In the genomic region with DNA sequence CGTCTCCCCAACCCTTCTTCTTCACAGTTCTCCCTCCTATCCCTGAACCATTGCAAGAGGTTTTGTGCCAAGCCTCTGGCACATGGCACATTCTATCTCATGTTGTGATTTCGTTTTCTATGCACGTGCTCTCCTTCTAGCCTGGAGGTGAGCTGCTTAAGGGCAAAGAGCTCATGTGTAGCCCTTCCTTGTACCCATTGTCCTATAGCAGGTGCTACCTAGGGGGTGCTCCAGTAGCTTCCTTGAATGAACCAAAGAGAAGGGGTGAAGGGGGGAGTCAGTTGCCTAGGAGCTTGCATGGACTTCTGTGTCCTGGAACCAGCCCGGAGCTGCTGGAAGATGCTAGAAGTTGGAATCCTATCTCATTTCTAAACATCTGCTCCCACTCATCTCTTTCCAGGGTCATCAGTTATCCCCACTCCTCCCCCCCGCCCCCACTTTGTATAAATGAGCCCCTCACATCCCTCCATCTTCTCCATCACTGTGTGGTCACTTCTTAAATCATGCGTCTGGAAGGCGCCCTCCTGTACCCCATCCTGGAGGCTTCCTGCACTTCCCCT, we compare ENCODE assay signal across 8 cellular contexts. TPM values are rescaled to one million over a fixed set of nuclear protein-coding genes. Genes with fewer than 3 reads are reported as not detected.
DNase-seq lines count a peak whose midpoint lies in the region; ATAC-seq and TF ChIP-seq lines count a peak whose summit lies in the region.

No MANE protein-coding gene starts in this region.

- TF ChIP-seq CTCF in CD14-positive monocyte (IDR thresholded peaks at IDR 0.05) (no peak), LNCaP clone FGC (IDR thresholded peaks at IDR 0.05; ENCODE audit: control insufficient read depth, extremely low read depth, insufficient read depth) (no peak), chondrocyte (IDR thresholded peaks at IDR 0.05) (no peak), nephron (IDR thresholded peaks at IDR 0.05; ENCODE audit: unreplicated experiment in 3 of 3) (no peak)

- H3K4me1 Mint-ChIP-seq in CD14-positive monocyte (peaks cover 38% of the 10 kb centered on the region), chondrocyte (ENCODE audit: low read depth) (peaks cover 36% of the 10 kb centered on the region), nephron (peaks cover 18% of the 10 kb centered on the region)

- H3K4me3 ChIP-seq in LNCaP clone FGC (ENCODE audit: low read depth, low read length) = peak overlapping the region; percentile 48

- DNase-seq in CD14-positive monocyte (ENCODE audit: low spot score) (no peak), LNCaP clone FGC (ENCODE audit: low read depth) (no peak), chondrocyte (ENCODE audit: low spot score) (no peak), DMS153 treated with DMSO at 0.1 percent for 48 hours (lab: John Stamatoyannopoulos, UW; ENCODE audit: unreplicated experiment) (no peak), NCI-H1694 (lab: John Stamatoyannopoulos, UW) (no peak)

- intact Hi-C loops in CD14-positive monocyte (cut with micrococcal nuclease) = no loop called here

- H3K27me3 Mint-ChIP-seq in CD14-positive monocyte (ENCODE audit: low read depth in 3 of 3) (peaks cover 0 to 8% (median 0%) of the 10 kb centered on the region in 3 donors), chondrocyte (ENCODE audit: low read depth) (no peaks in the 10 kb centered on the region), nephron (ENCODE audit: low read depth) (peaks cover 26% of the 10 kb centered on the region)

- ATAC-seq in HG02938 (IDR thresholded peaks at IDR 0.05; ENCODE audit: unreplicated experiment) = no peak
- no peak for ATAC-seq in GM18519 (IDR thresholded peaks at IDR 0.05; ENCODE audit: low FRiP score, unreplicated experiment)

- peaks cover 9 to 14% of the 10 kb centered on the region in 2 donors for H3K36me3 Mint-ChIP-seq in CD14-positive monocyte
- H3K36me3 Mint-ChIP-seq in chondrocyte (ENCODE audit: low read depth) = no peaks in the 10 kb centered on the region
- no peaks in the 10 kb centered on the region for H3K36me3 Mint-ChIP-seq in nephron (ENCODE audit: low read depth)

- H3K9me3 Mint-ChIP-seq in CD14-positive monocyte (no peaks in the 10 kb centered on the region), chondrocyte (ENCODE audit: low read depth) (peaks cover 4% of the 10 kb centered on the region), nephron (peaks cover 8% of the 10 kb centered on the region)

- peak overlapping the region; percentile 87 to 92 for H3K4me3 Mint-ChIP-seq in CD14-positive monocyte
- peak overlapping the region; percentile 89 for H3K4me3 Mint-ChIP-seq in chondrocyte (ENCODE audit: unreplicated experiment)
- peak overlapping the region; percentile 88 to 92 (median 90) for H3K4me3 Mint-ChIP-seq in nephron

- H3K27ac Mint-ChIP-seq in CD14-positive monocyte (peak overlapping the region; percentile 84 to 95 (median 93)), chondrocyte (ENCODE audit: unreplicated experiment) (peak overlapping the region; percentile 94), nephron (peak overlapping the region; percentile 46 to 88 (median 67))

RNA-seq across cellular contexts. Expression of gene DISC1, which starts 0.5 kb away (rescaled TPM):
- 1 to 10 TPM; 5.5 to 5.8 TPM for polyA plus RNA-seq in CD14-positive monocyte
- 5.0 to 10.6 TPM (median 7.1 TPM) in 3 replicates for total RNA-seq in chondrocyte
